ENCODE assay signal across 13 cellular contexts in genomic region chr10:123535386-123535785, GRCh38.
DNase-seq lines count a peak whose midpoint lies in the region; ATAC-seq and TF ChIP-seq lines count a peak whose summit lies in the region.
"Had no signal": no experiment of that assay in that cellular context is flagged by ENCODE, and none has a peak within 500 bp of the region (broad histone marks: within the 10 kb centered on the region; RNA-seq: fewer than 3 reads in every experiment).

No MANE protein-coding gene starts in this region.

- no peaks in the 10 kb centered on the region for H3K4me1 Mint-ChIP-seq in osteocyte (ENCODE audit: unreplicated experiment)

- H3K9me3 Mint-ChIP-seq in osteocyte (ENCODE audit: unreplicated experiment): peaks cover 17% of the 10 kb centered on the region

- TF ChIP-seq CTCF in coronary artery (IDR thresholded peaks at IDR 0.05) (no peak), esophagus muscularis mucosa (IDR thresholded peaks at IDR 0.05) (no peak), osteocyte (IDR thresholded peaks at IDR 0.05) (no peak)

- H3K36me3 ChIP-seq in esophagus muscularis mucosa: no peaks in the 10 kb centered on the region

- no peak for TF ChIP-seq POLR2A in esophagus muscularis mucosa (IDR thresholded peaks at IDR 0.05; ENCODE audit: low read depth)

- no peaks in the 10 kb centered on the region for H3K36me3 Mint-ChIP-seq in osteocyte (ENCODE audit: unreplicated experiment)
- H3K36me3 Mint-ChIP-seq: CD8-positive, alpha-beta T cell had no signal

- H3K4me3 Mint-ChIP-seq in osteocyte (ENCODE audit: unreplicated experiment): no peak overlapping the region
- H3K4me3 Mint-ChIP-seq: CD8-positive, alpha-beta T cell had no signal

- ATAC-seq in GM21576 (IDR thresholded peaks at IDR 0.05; ENCODE audit: unreplicated experiment): no peak
- ATAC-seq: CD8-positive, alpha-beta T cell had no signal

- H3K27me3 ChIP-seq in esophagus muscularis mucosa: peaks cover 0 to 21% (median 0%) of the 10 kb centered on the region in 4 donors

- H3K4me1 ChIP-seq in esophagus muscularis mucosa: no peaks in the 10 kb centered on the region

- H3K27me3 Mint-ChIP-seq in osteocyte (ENCODE audit: unreplicated experiment): no peaks in the 10 kb centered on the region

- H3K9me3 ChIP-seq in esophagus muscularis mucosa: no peaks in the 10 kb centered on the region

- intact Hi-C loops in esophagus muscularis mucosa (cut with DNase I): no loop called here

- DNase-seq in coronary artery (ENCODE audit: low spot score): peak; percentile 24
- peak; percentile 83 for DNase-seq in esophagus muscularis mucosa (ENCODE audit: extremely low spot score)
- peak; percentile 34 for DNase-seq in osteocyte (ENCODE audit: extremely low spot score, unreplicated experiment)
- DNase-seq in RKO (ENCODE audit: low spot score): no peak
- DNase-seq in substantia nigra (lab: John Stamatoyannopoulos, UW): no peak
- DNase-seq: AML-193, Calu3, DMS79 treated with DMSO at 0.1 percent for 48 hours, GF-D8, GM23248, HCEC 1CT had no signal

- 84% methylated on average over 5 of the region's 5 CpGs for WGBS in esophagus muscularis mucosa

- no peak overlapping the region for H3K27ac Mint-ChIP-seq in osteocyte (ENCODE audit: unreplicated experiment)
- H3K27ac Mint-ChIP-seq: CD8-positive, alpha-beta T cell had no signal

- H3K4me3 ChIP-seq in coronary artery (no peak overlapping the region), esophagus muscularis mucosa (no peak overlapping the region)
- H3K4me3 ChIP-seq: GM23248 had no signal

- H3K27ac ChIP-seq in coronary artery (no peak overlapping the region), esophagus muscularis mucosa (replicated peaks in 1 of 4) (no peak overlapping the region), substantia nigra (ENCODE audit: low read depth, low read length, poor library complexity, severe bottlenecking) (no peak overlapping the region)
- H3K27ac ChIP-seq: GM23248 had no signal

- no peak for TF ChIP-seq EP300 in esophagus muscularis mucosa (IDR thresholded peaks at IDR 0.05)

Comparison
In these comparisons a context has a peak if more than half of its experiments do, and no peak if none do; other contexts are left out.
1. DNase-seq: peak in coronary artery (single experiment), esophagus muscularis mucosa (single experiment) and osteocyte (single experiment); none in RKO (single experiment) and substantia nigra (0 of 49).